ENCODE assay signal across 15 cellular contexts in the genomic region with DNA sequence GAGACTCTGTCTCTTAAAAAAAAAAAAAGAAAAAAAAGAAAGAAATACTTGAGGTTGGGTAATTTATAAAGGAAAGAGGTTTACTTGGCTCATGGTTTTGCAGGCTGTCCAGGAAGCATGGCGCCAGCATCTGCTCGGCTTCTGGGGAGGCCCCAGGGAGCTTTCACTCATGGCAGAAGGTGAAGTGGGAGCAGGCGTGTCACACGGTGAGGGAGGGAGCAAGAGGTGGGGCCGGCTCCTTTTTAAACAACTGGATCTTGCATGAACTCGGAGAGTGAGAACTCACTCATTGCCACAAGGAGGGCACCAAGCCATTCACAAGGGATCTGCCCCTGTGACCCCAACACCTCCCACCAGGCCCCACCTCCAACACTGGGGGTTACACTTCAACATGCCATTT. TPM values are rescaled to one million over a fixed set of nuclear protein-coding genes. Genes with fewer than 3 reads are reported as not detected.
DNase-seq lines count a peak whose midpoint lies in the region; ATAC-seq and TF ChIP-seq lines count a peak whose summit lies in the region.
"Had no signal": no experiment of that assay in that cellular context is flagged by ENCODE, and none has a peak within 500 bp of the region (broad histone marks: within the 10 kb centered on the region; RNA-seq: fewer than 3 reads in every experiment).

No MANE protein-coding gene starts in this region.

- H3K4me2 ChIP-seq in HCT116 (ENCODE audit: low read length), result 0 out of 2 replicates have a peak overlapping the region, but pooled peaks have one; percentile 68

- DNase-seq in HCT116 (ENCODE audit: low read depth, low spot score) (no peak), RWPE1 (ENCODE audit: low spot score) (no peak), endodermal cell (peak; percentile 13), vagina (ENCODE audit: extremely low spot score in 2 of 2) (peak; percentile 58 to 64)
- DNase-seq in stimulated activated CD4-positive, alpha-beta T cell treated with anti-CD3 and anti-CD28 coated beads, Interleukin-2, amount 100 ng/mL, for 24 hours, result no peak
- no peak for DNase-seq in naive thymus-derived CD4-positive, alpha-beta T cell
- DNase-seq: BE2C; Caco-2; CD8-positive, alpha-beta memory T cell; DND-41; GDM1; GOT3; H9 had no signal

- no peaks in the 10 kb centered on the region for H3K4me1 Mint-ChIP-seq in endodermal cell
- no peaks in the 10 kb centered on the region for H3K4me1 Mint-ChIP-seq in naive thymus-derived CD4-positive, alpha-beta T cell
- H3K4me1 Mint-ChIP-seq: CD14-positive monocyte; CD8-positive, alpha-beta memory T cell had no signal

- BruUV-seq in HCT116 (replicated peaks; lab: Mats Ljungman, UMichigan), result no TSS peak

- H3K9ac ChIP-seq in HCT116 (ENCODE audit: low read length), result no peak overlapping the region
- H3K9ac ChIP-seq in endodermal cell (ENCODE audit: extremely low read depth, low read length, poor library complexity, severe bottlenecking), result no peak overlapping the region

- CTCF ChIA-PET in HCT116 (lab: Charles Lee) (interaction anchor here (0.7 kb wide), 1 partner anchor 55 kb away, joined by 3 read pairs; no protein-coding TSS in a partner anchor), RWPE1 (lab: Yijun Ruan, JAX) (interaction anchor here (2.2 kb wide), 1 partner anchor 193 kb away, joined by 6 read pairs; no protein-coding TSS in a partner anchor)
- CTCF ChIA-PET in naive thymus-derived CD4-positive, alpha-beta T cell (lab: Charles Lee), result no interaction called here

- H3K9me3 Mint-ChIP-seq in endodermal cell, result peaks cover 6% of the 10 kb centered on the region
- H3K9me3 Mint-ChIP-seq in naive thymus-derived CD4-positive, alpha-beta T cell, result peaks cover 0 to 11% (median 5%) of the 10 kb centered on the region in 11 donors

- no peak for TF ChIP-seq RAD21 in HCT116 (IDR thresholded peaks at IDR 0.05; ENCODE audit: low read depth)

- H4K20me1 ChIP-seq in HCT116 (ENCODE audit: insufficient read depth), result no peaks in the 10 kb centered on the region

- POLR2A ChIA-PET in HCT116 (lab: Charles Lee), result no interaction called here
- POLR2A ChIA-PET in RWPE1 (lab: Yijun Ruan, JAX; ENCODE audit: low non-redundant PET), result no interaction called here
- POLR2A ChIA-PET in naive thymus-derived CD4-positive, alpha-beta T cell (lab: Charles Lee), result no interaction called here

- ATAC-seq in HCT116, result no peak
- ATAC-seq in naive thymus-derived CD4-positive, alpha-beta T cell, result no peak

- TF ChIP-seq POLR2A in HCT116 (IDR thresholded peaks at IDR 0.05; ENCODE audit: borderline replicate concordance, extremely low read depth, insufficient read depth, insufficient read length) (no peak), vagina (IDR thresholded peaks at IDR 0.05) (no peak)

- RAD21 ChIA-PET in HCT116 (lab: Charles Lee; ENCODE audit: low non-redundant PET in 1 of 2, low total read pairs in 2 of 2, uncharacterized antibody in 2 of 2, unreplicated experiment in 2 of 2), result no interaction called here

- H3K4me1 ChIP-seq in HCT116 (ENCODE audit: control insufficient read depth in 1 of 2, insufficient read depth in 2 of 2, low read length in 2 of 2) (peaks cover 22 to 34% of the 10 kb centered on the region in 2 experiments), endodermal cell (ENCODE audit: control insufficient read depth, insufficient read depth, low read length) (no peaks in the 10 kb centered on the region), vagina (peaks cover 16% of the 10 kb centered on the region)
- no peaks in the 10 kb centered on the region for H3K4me1 ChIP-seq in naive thymus-derived CD4-positive, alpha-beta T cell (ENCODE audit: control insufficient read depth in 2 of 2, insufficient read depth in 2 of 2, low read length in 2 of 2)
- H3K4me1 ChIP-seq: BE2C had no signal

- H3K9me2 ChIP-seq in HCT116 (ENCODE audit: insufficient read depth), result no peaks in the 10 kb centered on the region

- H3K79me2 ChIP-seq in HCT116 (ENCODE audit: insufficient read depth, low read length), result no peaks in the 10 kb centered on the region

- peaks cover 30% of the 10 kb centered on the region for H3K27me3 Mint-ChIP-seq in endodermal cell (ENCODE audit: insufficient read depth)
- peaks cover 1 to 51% (median 26%) of the 10 kb centered on the region in 5 donors for H3K27me3 Mint-ChIP-seq in naive thymus-derived CD4-positive, alpha-beta T cell

- H3K36me3 Mint-ChIP-seq in endodermal cell (ENCODE audit: low read depth), result no peaks in the 10 kb centered on the region
- H3K36me3 Mint-ChIP-seq in naive thymus-derived CD4-positive, alpha-beta T cell, result no peaks in the 10 kb centered on the region
- H3K36me3 Mint-ChIP-seq: CD14-positive monocyte; CD8-positive, alpha-beta memory T cell had no signal

- H3K4me3 ChIP-seq in HCT116 (replicated peaks in 1 of 2; ENCODE audit: low read depth in 1 of 2, low read length in 2 of 2), result no peak overlapping the region
- H3K4me3 ChIP-seq in endodermal cell (ENCODE audit: low read length), result no peak overlapping the region
- no peak overlapping the region for H3K4me3 ChIP-seq in vagina
- H3K4me3 ChIP-seq in naive thymus-derived CD4-positive, alpha-beta T cell (ENCODE audit: low read length), result no peak overlapping the region
- H3K4me3 ChIP-seq: A549 had no signal

- no peak for TF ChIP-seq CTCF in HCT116 (IDR thresholded peaks at IDR 0.05 in 2 of 3, conservative IDR thresholded peaks at IDR 0.05 in 1 of 3; ENCODE audit: borderline replicate concordance in 1 of 3, insufficient read depth in 1 of 3, low read depth in 2 of 3, low read length in 2 of 3)
- no peak for TF ChIP-seq CTCF in RWPE1 (conservative IDR thresholded peaks at IDR 0.05; ENCODE audit: low read depth)
- no peak for TF ChIP-seq CTCF in endodermal cell (conservative IDR thresholded peaks at IDR 0.05)
- no peak for TF ChIP-seq CTCF in vagina (IDR thresholded peaks at IDR 0.05)

- no peak overlapping the region for H3K27ac Mint-ChIP-seq in endodermal cell
- H3K27ac Mint-ChIP-seq in naive thymus-derived CD4-positive, alpha-beta T cell, result no peak overlapping the region
- H3K27ac Mint-ChIP-seq: H9 had no signal

- no peak overlapping the region for H3K4me3 Mint-ChIP-seq in endodermal cell
- H3K4me3 Mint-ChIP-seq in naive thymus-derived CD4-positive, alpha-beta T cell, result no peak overlapping the region
- H3K4me3 Mint-ChIP-seq: CD14-positive monocyte; CD8-positive, alpha-beta memory T cell; H9 had no signal

- H2AFZ ChIP-seq in HCT116 (ENCODE audit: low read depth, low read length, poor library complexity, severe bottlenecking), result no peak overlapping the region

- 92 to 94% methylated on average over 5 to 6 of the region's 6 CpGs for WGBS in endodermal cell (ENCODE audit: insufficient coverage in 1 of 2, insufficient read length in 1 of 2), 2 experiments

- H3K9me3 ChIP-seq in HCT116 (ENCODE audit: control insufficient read depth in 1 of 2, insufficient read depth in 1 of 2, low read depth in 1 of 2, low read length in 2 of 2) (no peaks in the 10 kb centered on the region), endodermal cell (ENCODE audit: control insufficient read depth, low read length) (no peaks in the 10 kb centered on the region), vagina (no peaks in the 10 kb centered on the region)
- H3K9me3 ChIP-seq in naive thymus-derived CD4-positive, alpha-beta T cell (ENCODE audit: control insufficient read depth in 2 of 3, low read length in 3 of 3), result no peaks in the 10 kb centered on the region
- H3K9me3 ChIP-seq: BE2C had no signal

- H3K36me3 ChIP-seq in HCT116 (ENCODE audit: control insufficient read depth in 1 of 2, insufficient read depth in 2 of 2, low read length in 2 of 2) (no peaks in the 10 kb centered on the region), endodermal cell (ENCODE audit: control insufficient read depth, insufficient read depth, low read length) (no peaks in the 10 kb centered on the region), vagina (no peaks in the 10 kb centered on the region)
- no peaks in the 10 kb centered on the region for H3K36me3 ChIP-seq in naive thymus-derived CD4-positive, alpha-beta T cell (ENCODE audit: control insufficient read depth in 2 of 3, insufficient read depth in 3 of 3, low read length in 3 of 3)
- H3K36me3 ChIP-seq: BE2C had no signal

- intact Hi-C loops in HCT116 (cut with micrococcal nuclease) (no loop called here), vagina (cut with DNase I) (no loop called here)
- intact Hi-C loops in naive thymus-derived CD4-positive, alpha-beta T cell (cut with micrococcal nuclease), result no loop called here

- H3K27me3 ChIP-seq in HCT116 (ENCODE audit: insufficient read depth, low read length) (no peaks in the 10 kb centered on the region), endodermal cell (ENCODE audit: control insufficient read depth, insufficient read depth, low read length, poor library complexity, severe bottlenecking) (peaks cover 15% of the 10 kb centered on the region), vagina (no peaks in the 10 kb centered on the region)
- no peaks in the 10 kb centered on the region for H3K27me3 ChIP-seq in naive thymus-derived CD4-positive, alpha-beta T cell (ENCODE audit: control insufficient read depth in 2 of 2, insufficient read depth in 2 of 2, low read length in 2 of 2)
- H3K27me3 ChIP-seq: BE2C had no signal

- H3K27ac ChIP-seq in HCT116 (ENCODE audit: low read depth, low read length) (no peak overlapping the region), RWPE1 (peak overlapping the region; percentile 98), endodermal cell (ENCODE audit: low read depth, low read length) (no peak overlapping the region), vagina (no peak overlapping the region)
- no peak overlapping the region for H3K27ac ChIP-seq in naive thymus-derived CD4-positive, alpha-beta T cell (ENCODE audit: low read depth, low read length)

TF ChIP-seq in HCT116, 20 proteins besides CTCF, POLR2A, EP300 and RAD21 (continues in another document):
- no peak for TF ChIP-seq YY1 (IDR thresholded peaks at IDR 0.05; ENCODE audit: extremely low read depth, insufficient replicate concordance, low read depth, low read length)
- no peak for TF ChIP-seq EZH2 (IDR thresholded peaks at IDR 0.05)
- no peak for TF ChIP-seq ZNF274 (IDR thresholded peaks at IDR 0.05; ENCODE audit: low read depth, low read length)
- TF ChIP-seq ZFX (IDR thresholded peaks at IDR 0.05), result no peak

RNA-seq across cellular contexts. Expression of a gene that starts 30.6 kb away (rescaled TPM):
- total RNA-seq in HCT116 (2021; ENCODE audit: unreplicated experiment) (21.1 TPM), endodermal cell (under 1 TPM; 0.09 to 0.91 TPM), vagina (6.9 TPM)
- 11.6 and 11.9 TPM in 2 replicates for polyA plus RNA-seq in HCT116 (2012)
- 8.0 TPM for polyA plus RNA-seq in endodermal cell (2013, experiment 1 of 2)
- 7.7 TPM for polyA plus RNA-seq in endodermal cell (2013, experiment 2 of 2)
- not detected for total RNA-seq in naive thymus-derived CD4-positive, alpha-beta T cell
- not detected for polyA plus RNA-seq in naive thymus-derived CD4-positive, alpha-beta T cell
- total RNA-seq: CD8-positive, alpha-beta memory T cell had no signal
- polyA plus RNA-seq: CD14-positive monocyte; CD8-positive, alpha-beta memory T cell had no signal

Comparison
In these comparisons a context has a peak if more than half of its experiments do, and no peak if none do; other contexts are left out.
1. DNase-seq: peak in endodermal cell (single experiment) and vagina (2 of 2); none in HCT116 (single experiment), RWPE1 (single experiment), stimulated activated CD4-positive, alpha-beta T cell treated with anti-CD3 and anti-CD28 coated beads, Interleukin-2, amount 100 ng/mL, for 24 hours (0 of 2) and naive thymus-derived CD4-positive, alpha-beta T cell (0 of 9).